22 cellular contexts compared by ENCODE assay signal in the genomic region with DNA sequence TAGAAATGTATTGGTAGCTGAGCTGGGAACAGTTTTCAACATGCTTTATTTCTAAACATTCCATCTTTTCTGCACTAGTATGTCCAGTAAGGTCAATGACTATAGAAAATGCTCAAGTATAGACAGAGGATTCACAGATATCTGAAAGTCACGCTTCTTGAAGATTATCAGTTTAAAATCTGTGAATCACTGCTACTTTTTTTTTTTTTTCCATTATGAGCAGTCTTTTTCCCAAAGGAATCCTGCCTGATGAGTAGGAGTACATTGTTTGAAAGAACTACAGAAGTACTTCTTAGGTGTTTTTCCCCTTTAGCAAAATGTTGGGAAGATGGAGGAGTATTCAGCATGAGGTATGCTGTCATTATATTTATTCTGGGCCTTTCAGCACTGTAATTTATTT.
DNase-seq lines count a peak whose midpoint lies in the region; ATAC-seq, FAIRE-seq and TF ChIP-seq lines count a peak whose summit lies in the region.
"Had no signal": no experiment of that assay in that cellular context is flagged by ENCODE, and none has a peak within 500 bp of the region (broad histone marks: within the 10 kb centered on the region; RNA-seq: fewer than 3 reads in every experiment).

No MANE protein-coding gene starts in this region.

- 3% methylated on average over 1 of the region's 1 CpG for WGBS in SK-N-SH (ENCODE audit: low lambda C conversion rate)
- 53 to 62% methylated on average over 1 of the region's 1 CpG for WGBS in body of pancreas, 2 donors
- 69 to 71% methylated on average over 1 of the region's 1 CpG for WGBS in pancreas, 2 donors

- intact Hi-C loops in body of pancreas (cut with DNase I) (no loop called here), pancreas (cut with DNase I) (no loop called here)

- ATAC-seq in body of pancreas: no peak
- no peak for ATAC-seq in pancreas
- ATAC-seq: GM23338, HCT116 had no signal

- no peaks in the 10 kb centered on the region for H4K20me1 ChIP-seq in SK-N-SH (ENCODE audit: insufficient read depth)

- H3K9me2 ChIP-seq in SK-N-SH: no peaks in the 10 kb centered on the region

- no peak overlapping the region for H3K4me2 ChIP-seq in SK-N-SH
- H3K4me2 ChIP-seq: GM23338 had no signal

- no peak for TF ChIP-seq POLR2A in body of pancreas (IDR thresholded peaks at IDR 0.05)

- no peak for TF ChIP-seq RAD21 in SK-N-SH (IDR thresholded peaks at IDR 0.05; ENCODE audit: low read length)

- CTCF ChIA-PET in SK-N-SH (lab: Yijun Ruan, JAX): no interaction called here

- POLR2A ChIA-PET in SK-N-SH (lab: Yijun Ruan, JAX): no interaction called here

- H3K9ac ChIP-seq in SK-N-SH: no peak overlapping the region

- H3F3A ChIP-seq in SK-N-SH (replicated peaks; ENCODE audit: insufficient read depth): peaks cover 19% of the 10 kb centered on the region

- no peak for TF ChIP-seq CTCF in SK-N-SH (IDR thresholded peaks at IDR 0.05)
- TF ChIP-seq CTCF in body of pancreas (IDR thresholded peaks at IDR 0.05): no peak
- TF ChIP-seq CTCF in pancreas (IDR thresholded peaks at IDR 0.05): no peak

- no peak; a peak in 1 of 4 replicates for TF ChIP-seq EP300 in SK-N-SH (IDR thresholded peaks at IDR 0.05; ENCODE audit: borderline replicate concordance in 1 of 2, low read depth in 1 of 2, low read length in 1 of 2)

- DNase-seq in GM03348 (ENCODE audit: low spot score) (peak; percentile 24), SK-N-SH (no peak), fibroblast of peridontal ligament (ENCODE audit: extremely low read depth) (peak; percentile 36), stromal cell of bone marrow (ENCODE audit: low read depth) (peak; percentile 27), body of pancreas (no peak), KBM-7 (no peak), pancreas (no peak)
- DNase-seq: DMS79 treated with DMSO at 0.1 percent for 48 hours, GF-D8, IMR-90, Karpas-422, MM.1S, NCI-H1092, NCI-H1436 treated with DMSO at 0.1 percent for 48 hours, NCI-H2081, NCI-H510A, NCI-H748 treated with DMSO at 0.1 percent for 48 hours, Right ventricle myocardium superior had no signal

- in situ Hi-C loops in KBM-7 (cut with MboI; ENCODE audit: low pct_unique_long_range_greater_than_20kb, low sequenced_read_pairs): no loop called here

- no peaks in the 10 kb centered on the region for H3K79me2 ChIP-seq in SK-N-SH (ENCODE audit: insufficient read depth)

- no peak overlapping the region; the same call in 1 of the 2 replicates for H2AFZ ChIP-seq in SK-N-SH (ENCODE audit: low read depth)
- H2AFZ ChIP-seq: GM23338 had no signal

- H3K36me3 ChIP-seq in SK-N-SH (replicated peaks in 1 of 2; ENCODE audit: control insufficient read depth in 1 of 2, insufficient read depth in 2 of 2, low read length in 1 of 2) (no peaks in the 10 kb centered on the region), body of pancreas (replicated peaks in 1 of 2; ENCODE audit: insufficient read depth in 1 of 2, low read depth in 2 of 2) (no peaks in the 10 kb centered on the region), pancreas (no peaks in the 10 kb centered on the region)

- H3K4me1 ChIP-seq in SK-N-SH (ENCODE audit: control insufficient read depth in 1 of 2, insufficient read depth in 2 of 2, low read depth in 1 of 2, low read length in 1 of 2): peaks cover 0 to 3% of the 10 kb centered on the region in 2 experiments; a peak in 1 of 4 replicates
- no peaks in the 10 kb centered on the region for H3K4me1 ChIP-seq in body of pancreas
- H3K4me1 ChIP-seq in pancreas: no peaks in the 10 kb centered on the region

- H3K27me3 ChIP-seq in SK-N-SH (ENCODE audit: insufficient read depth) (no peaks in the 10 kb centered on the region), body of pancreas (no peaks in the 10 kb centered on the region), pancreas (no peaks in the 10 kb centered on the region)

- no peak for FAIRE-seq in pancreas (lab: Jason Lieb, UNC)
- FAIRE-seq: GM12891, RCC 7860 had no signal

- no peak overlapping the region for H3K4me3 ChIP-seq in SK-N-SH (ENCODE audit: low read depth in 2 of 2, low read length in 1 of 2)
- no peak overlapping the region for H3K4me3 ChIP-seq in body of pancreas
- H3K4me3 ChIP-seq in pancreas: no peak overlapping the region
- H3K4me3 ChIP-seq: GM23338 had no signal

- peak overlapping the region in 1 of 2 experiments; percentile 60; a peak in 2 of 4 replicates for H3K27ac ChIP-seq in SK-N-SH (ENCODE audit: low read depth in 2 of 2, low read length in 1 of 2)
- H3K27ac ChIP-seq in body of pancreas: no peak overlapping the region
- no peak overlapping the region for H3K27ac ChIP-seq in pancreas

- no peaks in the 10 kb centered on the region for H3K9me3 ChIP-seq in SK-N-SH
- no peaks in the 10 kb centered on the region for H3K9me3 ChIP-seq in body of pancreas
- H3K9me3 ChIP-seq in pancreas: no peaks in the 10 kb centered on the region

TF ChIP-seq in SK-N-SH, 30 proteins besides CTCF, POLR2A, EP300 and RAD21:
- TF ChIP-seq JUND (IDR thresholded peaks at IDR 0.05) (peak; percentile 38), POLR2AphosphoS5 (IDR thresholded peaks at IDR 0.05; ENCODE audit: low read depth, low read length) (no peak), MEF2A (IDR thresholded peaks at IDR 0.05; ENCODE audit: borderline replicate concordance, low read depth) (no peak), FOSL2 (IDR thresholded peaks at IDR 0.05; ENCODE audit: borderline replicate concordance, low read depth) (peak; percentile 64; the same call in 1 of the 2 replicates), TCF12 (IDR thresholded peaks at IDR 0.05) (peak; percentile 47), TEAD4 (IDR thresholded peaks at IDR 0.05; ENCODE audit: borderline replicate concordance, insufficient read depth) (no peak), NRF1 (IDR thresholded peaks at IDR 0.05; ENCODE audit: low read depth, low read length) (no peak)
- TF ChIP-seq, protein P1, sequence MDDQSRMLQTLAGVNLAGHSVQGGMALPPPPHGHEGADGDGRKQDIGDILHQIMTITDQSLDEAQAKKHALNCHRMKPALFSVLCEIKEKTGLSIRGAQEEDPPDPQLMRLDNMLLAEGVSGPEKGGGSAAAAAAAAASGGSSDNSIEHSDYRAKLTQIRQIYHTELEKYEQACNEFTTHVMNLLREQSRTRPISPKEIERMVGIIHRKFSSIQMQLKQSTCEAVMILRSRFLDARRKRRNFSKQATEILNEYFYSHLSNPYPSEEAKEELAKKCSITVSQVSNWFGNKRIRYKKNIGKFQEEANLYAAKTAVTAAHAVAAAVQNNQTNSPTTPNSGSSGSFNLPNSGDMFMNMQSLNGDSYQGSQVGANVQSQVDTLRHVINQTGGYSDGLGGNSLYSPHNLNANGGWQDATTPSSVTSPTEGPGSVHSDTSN (IDR thresholded peaks at IDR 0.05): 0 out of 2 replicates have a peak, but pooled peaks have one; percentile 22
- TF ChIP-seq, protein P2, sequence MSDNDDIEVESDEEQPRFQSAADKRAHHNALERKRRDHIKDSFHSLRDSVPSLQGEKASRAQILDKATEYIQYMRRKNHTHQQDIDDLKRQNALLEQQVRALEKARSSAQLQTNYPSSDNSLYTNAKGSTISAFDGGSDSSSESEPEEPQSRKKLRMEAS (IDR thresholded peaks at IDR 0.05; ENCODE audit: low read depth): no peak

Comparison
In these comparisons a context has a peak if more than half of its experiments do, and no peak if none do; other contexts are left out.
1. DNase-seq: peak in GM03348 (single experiment), fibroblast of peridontal ligament (single experiment) and stromal cell of bone marrow (single experiment); none in SK-N-SH (single experiment), body of pancreas (0 of 4), KBM-7 (single experiment) and pancreas (0 of 6).